ENCODE assay signal across 11 cellular contexts in genomic region chr7:98754041-98754479, GRCh38.
A peak's percentile ranks its signal among the peaks of the same experiment; 100 is the strongest.
DNase-seq lines count a peak whose midpoint lies in the region; ATAC-seq and TF ChIP-seq lines count a peak whose summit lies in the region.
"Had no signal": no experiment of that assay in that cellular context is flagged by ENCODE, and none has a peak within 500 bp of the region (broad histone marks: within the 10 kb centered on the region; RNA-seq: fewer than 3 reads in every experiment).

No MANE protein-coding gene starts in this region.

- CTCF ChIA-PET in HCT116 (lab: Charles Lee): interaction anchor here (0.6 kb wide), 2 partner anchors 100 to 575 kb away, joined by 3 to 4 read pairs; no protein-coding TSS in a partner anchor
- CTCF ChIA-PET in activated CD8-positive, alpha-beta T cell treated with anti-CD3 and anti-CD28 coated beads for 36 hours (lab: Charles Lee): no interaction called here

- peaks cover 0 to 22% (median 13%) of the 10 kb centered on the region in 11 experiments; a peak in 12 of 22 replicates for H3K9me3 ChIP-seq in BLaER1 treated with 17β-estradiol and CSF1 and Interleukin-3, amounts not matched to agents 10 nM and 100 nM (replicated peaks in 1 of 11)
- peaks cover 0 to 5% of the 10 kb centered on the region in 2 experiments; a peak in 1 of 4 replicates for H3K9me3 ChIP-seq in HCT116 (ENCODE audit: control insufficient read depth in 1 of 2, insufficient read depth in 1 of 2, low read depth in 1 of 2, low read length in 2 of 2)
- H3K9me3 ChIP-seq in adrenal gland (replicated peaks in 1 of 3): no peaks in the 10 kb centered on the region

- DNase-seq in HCT116 (ENCODE audit: low read depth, low spot score): peak; percentile 35
- peak; percentile 53 to 70 for DNase-seq in NCI-H526 (lab: John Stamatoyannopoulos, UW)
- peak; percentile 33 for DNase-seq in glutamatergic neuron
- DNase-seq in SKM-1 treated with dmso at 0.1 percent for 144 hours (lab: John Stamatoyannopoulos, UW; ENCODE audit: unreplicated experiment): no peak
- no peak for DNase-seq in adrenal gland
- DNase-seq in activated CD8-positive, alpha-beta T cell treated with anti-CD3 and anti-CD28 coated beads for 36 hours: no peak
- DNase-seq: activated CD8-positive, alpha-beta T cell treated with anti-CD3 and anti-CD28 coated beads, Interleukin-2, amount 10 ng/mL, durations not matched to agents 7 days and 5 days; CD8-positive, alpha-beta T cell; stimulated activated naive B cell treated with anti-CD40 and anti-IgM and Interleukin-4, amounts not matched to agents 10 μg/mL and 1 μg/mL and 100 μg/mL, for 72 hours had no signal

- TF ChIP-seq RAD21 in HCT116 (IDR thresholded peaks at IDR 0.05; ENCODE audit: low read depth): no peak

- peak overlapping the region in 2 of 11 experiments; percentile 8 to 59; a peak in 2 of 22 replicates for H3K27ac ChIP-seq in BLaER1 treated with 17β-estradiol and CSF1 and Interleukin-3, amounts not matched to agents 10 nM and 100 nM
- no peak overlapping the region for H3K27ac ChIP-seq in HCT116 (ENCODE audit: low read depth, low read length)
- H3K27ac ChIP-seq in adrenal gland: no peak overlapping the region

- no peaks in the 10 kb centered on the region for H3K9me2 ChIP-seq in HCT116 (ENCODE audit: insufficient read depth)

- POLR2A ChIA-PET in HCT116 (lab: Charles Lee): no interaction called here
- POLR2A ChIA-PET in activated CD8-positive, alpha-beta T cell treated with anti-CD3 and anti-CD28 coated beads for 36 hours (lab: Charles Lee): no interaction called here

- no peaks in the 10 kb centered on the region for H3K79me2 ChIP-seq in HCT116 (ENCODE audit: insufficient read depth, low read length)

- H3K9me3 Mint-ChIP-seq in glutamatergic neuron (ENCODE audit: unreplicated experiment): no peaks in the 10 kb centered on the region
- H3K9me3 Mint-ChIP-seq in activated CD8-positive, alpha-beta T cell treated with anti-CD3 and anti-CD28 coated beads for 36 hours: no peaks in the 10 kb centered on the region
- H3K9me3 Mint-ChIP-seq: CD8-positive, alpha-beta T cell had no signal

- no peaks in the 10 kb centered on the region for H4K20me1 ChIP-seq in BLaER1 treated with 17β-estradiol and CSF1 and Interleukin-3, amounts not matched to agents 10 nM and 100 nM
- no peaks in the 10 kb centered on the region for H4K20me1 ChIP-seq in HCT116 (ENCODE audit: insufficient read depth)

- H3K36me3 ChIP-seq in BLaER1 treated with 17β-estradiol and CSF1 and Interleukin-3, amounts not matched to agents 10 nM and 100 nM: no peaks in the 10 kb centered on the region
- no peaks in the 10 kb centered on the region for H3K36me3 ChIP-seq in HCT116 (ENCODE audit: control insufficient read depth in 1 of 2, insufficient read depth in 2 of 2, low read length in 2 of 2)
- no peaks in the 10 kb centered on the region for H3K36me3 ChIP-seq in adrenal gland (replicated peaks in 1 of 2)

- no peak overlapping the region for H2AFZ ChIP-seq in HCT116 (ENCODE audit: low read depth, low read length, poor library complexity, severe bottlenecking)

- no peak for TF ChIP-seq POLR2A in HCT116 (IDR thresholded peaks at IDR 0.05; ENCODE audit: borderline replicate concordance, extremely low read depth, insufficient read depth, insufficient read length)
- no peak for TF ChIP-seq POLR2A in adrenal gland (IDR thresholded peaks at IDR 0.05)

- H3K36me3 Mint-ChIP-seq in glutamatergic neuron (ENCODE audit: unreplicated experiment): peaks cover 5% of the 10 kb centered on the region
- no peaks in the 10 kb centered on the region for H3K36me3 Mint-ChIP-seq in activated CD8-positive, alpha-beta T cell treated with anti-CD3 and anti-CD28 coated beads for 36 hours (ENCODE audit: low read depth)
- H3K36me3 Mint-ChIP-seq: CD8-positive, alpha-beta T cell; stimulated activated naive B cell treated with anti-CD40 and anti-IgM and Interleukin-4, amounts not matched to agents 10 μg/mL and 1 μg/mL and 100 μg/mL, for 72 hours had no signal

- WGBS in adrenal gland, 4 donors: 56 to 81% (median 77%) methylated on average over 3 to 6 of the region's 6 CpGs

- peak; percentile 74 for ATAC-seq in HCT116
- no peak for ATAC-seq in GM19328 (IDR thresholded peaks at IDR 0.05; ENCODE audit: unreplicated experiment)
- ATAC-seq in activated CD8-positive, alpha-beta T cell treated with anti-CD3 and anti-CD28 coated beads for 36 hours: no peak
- ATAC-seq: activated CD8-positive, alpha-beta T cell treated with anti-CD3 and anti-CD28 coated beads, Interleukin-2, amount 10 ng/mL, durations not matched to agents 7 days and 5 days; CD8-positive, alpha-beta T cell; stimulated activated naive B cell treated with anti-CD40 and anti-IgM and Interleukin-4, amounts not matched to agents 10 μg/mL and 1 μg/mL and 100 μg/mL, for 72 hours had no signal

- no peak overlapping the region for H3K4me3 Mint-ChIP-seq in glutamatergic neuron (ENCODE audit: unreplicated experiment)
- H3K4me3 Mint-ChIP-seq in activated CD8-positive, alpha-beta T cell treated with anti-CD3 and anti-CD28 coated beads for 36 hours: no peak overlapping the region
- H3K4me3 Mint-ChIP-seq: activated CD8-positive, alpha-beta T cell treated with anti-CD3 and anti-CD28 coated beads, Interleukin-2, amount 10 ng/mL, durations not matched to agents 7 days and 5 days; CD8-positive, alpha-beta T cell; stimulated activated naive B cell treated with anti-CD40 and anti-IgM and Interleukin-4, amounts not matched to agents 10 μg/mL and 1 μg/mL and 100 μg/mL, for 72 hours had no signal

- H3K4me1 Mint-ChIP-seq in glutamatergic neuron (ENCODE audit: low read depth, unreplicated experiment): peaks cover 14% of the 10 kb centered on the region
- no peaks in the 10 kb centered on the region for H3K4me1 Mint-ChIP-seq in activated CD8-positive, alpha-beta T cell treated with anti-CD3 and anti-CD28 coated beads for 36 hours (ENCODE audit: low read depth)
- H3K4me1 Mint-ChIP-seq: stimulated activated naive B cell treated with anti-CD40 and anti-IgM and Interleukin-4, amounts not matched to agents 10 μg/mL and 1 μg/mL and 100 μg/mL, for 72 hours had no signal

- BruUV-seq in HCT116 (replicated peaks; lab: Mats Ljungman, UMichigan): no TSS peak

- no peak overlapping the region for H3K4me3 ChIP-seq in BLaER1 treated with 17β-estradiol and CSF1 and Interleukin-3, amounts not matched to agents 10 nM and 100 nM
- H3K4me3 ChIP-seq in HCT116 (replicated peaks in 1 of 2; ENCODE audit: low read depth in 1 of 2, low read length in 2 of 2) (no peak overlapping the region), adrenal gland (no peak overlapping the region)

- intact Hi-C loops in HCT116 (cut with micrococcal nuclease) (no loop called here), adrenal gland (cut with DNase I) (no loop called here)
- intact Hi-C loops in activated CD8-positive, alpha-beta T cell treated with anti-CD3 and anti-CD28 coated beads for 36 hours (cut with micrococcal nuclease): no loop called here

- peak overlapping the region; percentile 72 for H3K27ac Mint-ChIP-seq in glutamatergic neuron (ENCODE audit: unreplicated experiment)
- H3K27ac Mint-ChIP-seq in activated CD8-positive, alpha-beta T cell treated with anti-CD3 and anti-CD28 coated beads for 36 hours: no peak overlapping the region
- H3K27ac Mint-ChIP-seq: activated CD8-positive, alpha-beta T cell treated with anti-CD3 and anti-CD28 coated beads, Interleukin-2, amount 10 ng/mL, durations not matched to agents 7 days and 5 days; CD8-positive, alpha-beta T cell; stimulated activated naive B cell treated with anti-CD40 and anti-IgM and Interleukin-4, amounts not matched to agents 10 μg/mL and 1 μg/mL and 100 μg/mL, for 72 hours had no signal

- H3K27me3 Mint-ChIP-seq in glutamatergic neuron (ENCODE audit: unreplicated experiment): no peaks in the 10 kb centered on the region
- peaks cover 1% of the 10 kb centered on the region for H3K27me3 Mint-ChIP-seq in activated CD8-positive, alpha-beta T cell treated with anti-CD3 and anti-CD28 coated beads for 36 hours

- no peak overlapping the region for H3K9ac ChIP-seq in BLaER1 treated with 17β-estradiol and CSF1 and Interleukin-3, amounts not matched to agents 10 nM and 100 nM
- H3K9ac ChIP-seq in HCT116 (ENCODE audit: low read length): no peak overlapping the region

- no peaks in the 10 kb centered on the region for H3K27me3 ChIP-seq in BLaER1 treated with 17β-estradiol and CSF1 and Interleukin-3, amounts not matched to agents 10 nM and 100 nM
- H3K27me3 ChIP-seq in HCT116 (ENCODE audit: insufficient read depth, low read length) (no peaks in the 10 kb centered on the region), adrenal gland (no peaks in the 10 kb centered on the region)

- RAD21 ChIA-PET in HCT116 (lab: Charles Lee; ENCODE audit: low non-redundant PET in 1 of 2, low total read pairs in 2 of 2, uncharacterized antibody in 2 of 2, unreplicated experiment in 2 of 2): interaction anchor here in 1 of 2 experiments (0.7 kb wide), 1 partner anchor 14 kb away, joined by 3 read pairs; no protein-coding TSS in a partner anchor

- H3K4me1 ChIP-seq in BLaER1 treated with 17β-estradiol and CSF1 and Interleukin-3, amounts not matched to agents 10 nM and 100 nM: peaks cover 9 to 23% (median 16%) of the 10 kb centered on the region in 10 experiments; a peak in 19 of 20 replicates
- no peaks in the 10 kb centered on the region for H3K4me1 ChIP-seq in HCT116 (ENCODE audit: control insufficient read depth in 1 of 2, insufficient read depth in 2 of 2, low read length in 2 of 2)
- no peaks in the 10 kb centered on the region for H3K4me1 ChIP-seq in adrenal gland (replicated peaks in 1 of 2)

- peak overlapping the region; percentile 9 to 55 (median 33); a peak in 18 of 22 replicates for H3K4me2 ChIP-seq in BLaER1 treated with 17β-estradiol and CSF1 and Interleukin-3, amounts not matched to agents 10 nM and 100 nM
- no peak overlapping the region for H3K4me2 ChIP-seq in HCT116 (ENCODE audit: low read length)

- no peak for TF ChIP-seq CTCF in HCT116 (IDR thresholded peaks at IDR 0.05 in 2 of 3, conservative IDR thresholded peaks at IDR 0.05 in 1 of 3; ENCODE audit: borderline replicate concordance in 1 of 3, insufficient read depth in 1 of 3, low read depth in 2 of 3, low read length in 2 of 3)
- TF ChIP-seq CTCF in glutamatergic neuron (IDR thresholded peaks at IDR 0.05; ENCODE audit: partially characterized antibody, unreplicated experiment): no peak
- no peak for TF ChIP-seq CTCF in adrenal gland (IDR thresholded peaks at IDR 0.05)
- TF ChIP-seq CTCF in activated CD8-positive, alpha-beta T cell treated with anti-CD3 and anti-CD28 coated beads for 36 hours (IDR thresholded peaks at IDR 0.05): no peak

TF ChIP-seq in HCT116, 20 proteins besides CTCF, POLR2A, EP300 and RAD21 (continues in another document):
- TF ChIP-seq MAX (IDR thresholded peaks at IDR 0.05) (no peak), POLR2AphosphoS5 (IDR thresholded peaks at IDR 0.05; ENCODE audit: low read depth, low read length) (no peak), CEBPB (IDR thresholded peaks at IDR 0.05; ENCODE audit: low read depth) (no peak), FOSL1 (IDR thresholded peaks at IDR 0.05; ENCODE audit: low read depth) (no peak)

Comparison
In these comparisons a context has a peak if more than half of its experiments do, and no peak if none do; other contexts are left out.
1. DNase-seq: peak in HCT116 (single experiment), NCI-H526 (2 of 2) and glutamatergic neuron (single experiment); none in SKM-1 treated with dmso at 0.1 percent for 144 hours (single experiment), adrenal gland (0 of 7) and activated CD8-positive, alpha-beta T cell treated with anti-CD3 and anti-CD28 coated beads for 36 hours (single experiment).